Comparison of ENCODE assay signal across 17 cellular contexts in genomic region chr14:101008631-101009336, GRCh38.
DNase-seq lines count a peak whose midpoint lies in the region; ATAC-seq, FAIRE-seq and TF ChIP-seq lines count a peak whose summit lies in the region.
"Had no signal": no experiment of that assay in that cellular context is flagged by ENCODE, and none has a peak within 500 bp of the region (broad histone marks: within the 10 kb centered on the region; RNA-seq: fewer than 3 reads in every experiment).

No MANE protein-coding gene starts in this region.

- no peak overlapping the region for H3K4me2 ChIP-seq in astrocyte (ENCODE audit: low read length)

- no peak overlapping the region for H3K4me3 Mint-ChIP-seq in astrocyte (ENCODE audit: unreplicated experiment)
- H3K4me3 Mint-ChIP-seq: neural crest cell had no signal

- H3K4me3 ChIP-seq in AG04450 (ENCODE audit: low read depth, low read length) (no peak overlapping the region), astrocyte (ENCODE audit: insufficient read depth, low read depth, low read length) (no peak overlapping the region), vagina (no peak overlapping the region)
- H3K4me3 ChIP-seq: thoracic aorta had no signal

- TF ChIP-seq POLR2A in vagina (IDR thresholded peaks at IDR 0.05): no peak

- DNase-seq in AG04450 (ENCODE audit: low read depth, low spot score): no peak
- peak; percentile 34 for DNase-seq in GM04503 (ENCODE audit: low read depth)
- DNase-seq in astrocyte (ENCODE audit: low read depth): no peak
- DNase-seq in mucosa of gallbladder (ENCODE audit: low spot score): peak; percentile 6
- no peak for DNase-seq in vagina (ENCODE audit: extremely low spot score in 2 of 2)
- no peak for DNase-seq in activated gamma-delta T cell (lab: John Stamatoyannopoulos, UW)
- no peak for DNase-seq in GM10266 (ENCODE audit: extremely low spot score)
- DNase-seq: activated gamma-delta T cell treated with Interleukin-2 at 50 U/mL for 16 hours; foreskin keratinocyte; hypothalamus; midbrain; NCI-H187; NCI-H226; stimulated activated CD4-positive, alpha-beta T cell treated with anti-CD3 and anti-CD28 coated beads, Interleukin-12 subunit alpha, Interleukin-12 subunit beta, amount 100 ng/mL, for 4 hours had no signal

- POLR2A ChIA-PET in AG04450 (lab: Yijun Ruan, JAX): no interaction called here

- H3K27me3 Mint-ChIP-seq in astrocyte (ENCODE audit: low read depth, unreplicated experiment): no peaks in the 10 kb centered on the region

- TF ChIP-seq CTCF in AG04450 (IDR thresholded peaks at IDR 0.05; ENCODE audit: low read depth, low read length) (no peak), astrocyte (IDR thresholded peaks at IDR 0.05; ENCODE audit: insufficient read depth, low read depth, low read length) (no peak), vagina (IDR thresholded peaks at IDR 0.05) (no peak), GM10266 (IDR thresholded peaks at IDR 0.05; ENCODE audit: control insufficient read depth, insufficient read depth, low read depth, missing control alignments) (no peak)

- H3K79me2 ChIP-seq in astrocyte (ENCODE audit: insufficient read depth, low read length): peaks cover 23% of the 10 kb centered on the region

- peaks cover 76% of the 10 kb centered on the region for H4K20me1 ChIP-seq in astrocyte (ENCODE audit: insufficient read depth, low read length)

- H3K36me3 ChIP-seq in astrocyte (ENCODE audit: insufficient read depth, low read length) (peaks cover 13% of the 10 kb centered on the region), vagina (no peaks in the 10 kb centered on the region)
- H3K36me3 ChIP-seq: thoracic aorta had no signal

- ATAC-seq in HG02763 (IDR thresholded peaks at IDR 0.05; ENCODE audit: unreplicated experiment): no peak
- ATAC-seq: foreskin keratinocyte had no signal

- CTCF ChIA-PET in AG04450 (lab: Charles Lee): no interaction called here

- H3K4me1 Mint-ChIP-seq in astrocyte (ENCODE audit: low read depth, unreplicated experiment): peaks cover 19% of the 10 kb centered on the region
- H3K4me1 Mint-ChIP-seq: neural crest cell had no signal

- H3K27ac ChIP-seq in AG04450 (ENCODE audit: low read depth, low read length) (peak overlapping the region; percentile 39), astrocyte (ENCODE audit: low read depth, low read length) (no peak overlapping the region), vagina (no peak overlapping the region)
- H3K27ac ChIP-seq: foreskin keratinocyte, thoracic aorta had no signal

- H3K9me3 ChIP-seq in AG04450 (ENCODE audit: control insufficient read depth, insufficient read depth, low read length): no peaks in the 10 kb centered on the region; the same call in 1 of the 2 replicates
- H3K9me3 ChIP-seq in astrocyte (ENCODE audit: insufficient read depth, low read depth, low read length): no peaks in the 10 kb centered on the region
- H3K9me3 ChIP-seq in vagina: no peaks in the 10 kb centered on the region

- H3K4me1 ChIP-seq in astrocyte (ENCODE audit: insufficient read depth, low read length) (peaks cover 13% of the 10 kb centered on the region), vagina (peaks cover 6% of the 10 kb centered on the region)
- H3K4me1 ChIP-seq: foreskin keratinocyte had no signal

- H2AFZ ChIP-seq in astrocyte (ENCODE audit: low read depth, low read length): no peak overlapping the region

- intact Hi-C loops in vagina (cut with DNase I): no loop called here

- peaks cover 9% of the 10 kb centered on the region for H3K9me3 Mint-ChIP-seq in astrocyte (ENCODE audit: unreplicated experiment)

- FAIRE-seq in astrocyte (lab: Jason Lieb, UNC): no peak

- H3K27me3 ChIP-seq in AG04450 (ENCODE audit: control insufficient read depth, insufficient read depth, low read length) (no peaks in the 10 kb centered on the region), astrocyte (ENCODE audit: insufficient read depth, low read length) (no peaks in the 10 kb centered on the region), vagina (no peaks in the 10 kb centered on the region)
- H3K27me3 ChIP-seq: foreskin keratinocyte had no signal

- peak overlapping the region; percentile 18 for H3K27ac Mint-ChIP-seq in astrocyte (ENCODE audit: unreplicated experiment)

- H3K9ac ChIP-seq in astrocyte (ENCODE audit: low read length): no peak overlapping the region

- H3K36me3 Mint-ChIP-seq in astrocyte (ENCODE audit: low read depth, unreplicated experiment): peaks cover 19% of the 10 kb centered on the region

Comparison
In these comparisons a context has a peak if more than half of its experiments do, and no peak if none do; other contexts are left out.
1. DNase-seq: peak in GM04503 (single experiment) and mucosa of gallbladder (single experiment); none in AG04450 (single experiment), astrocyte (single experiment), vagina (0 of 2), activated gamma-delta T cell (single experiment) and GM10266 (single experiment).